ENCODE assay signal across 8 cellular contexts in the genomic region with DNA sequence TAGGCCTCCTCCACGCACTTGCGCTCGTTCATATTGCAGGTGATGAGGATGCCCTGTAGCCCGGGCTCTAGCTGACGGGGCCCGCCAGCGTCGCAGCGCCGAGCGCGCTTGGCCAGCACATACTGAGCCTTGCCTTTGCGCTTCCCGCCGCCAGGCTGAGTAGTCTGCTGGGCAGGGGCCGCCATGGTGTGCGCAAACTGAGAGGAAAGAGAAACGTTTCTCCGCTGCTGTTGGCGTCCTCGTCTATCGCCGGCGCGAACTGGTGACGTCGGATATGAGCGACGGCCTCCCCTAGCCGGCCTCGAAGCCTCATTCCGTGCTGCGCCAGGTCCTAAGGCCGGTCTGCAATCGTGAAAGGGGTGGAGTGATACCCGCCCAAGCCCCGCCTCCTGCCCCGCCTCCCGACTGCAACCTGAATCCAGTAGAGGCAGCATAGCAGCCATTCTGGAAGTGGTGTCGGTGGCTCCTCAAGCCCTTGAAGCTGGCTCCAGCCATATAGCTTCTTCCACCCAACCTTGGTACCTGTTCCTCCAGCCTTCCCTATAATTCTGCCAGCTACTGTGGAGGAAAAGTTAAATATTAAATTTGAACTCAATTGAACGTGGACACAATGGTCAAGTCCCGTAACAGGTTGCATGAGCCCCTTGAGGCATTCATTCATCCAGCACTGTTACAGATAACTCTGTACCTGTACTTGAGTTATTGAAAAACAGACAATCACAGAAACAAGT. TPM values are rescaled to one million over a fixed set of nuclear protein-coding genes. Genes with fewer than 3 reads are reported as not detected.
DNase-seq lines count a peak whose midpoint lies in the region; ATAC-seq and TF ChIP-seq lines count a peak whose summit lies in the region.

A gene with protein sequence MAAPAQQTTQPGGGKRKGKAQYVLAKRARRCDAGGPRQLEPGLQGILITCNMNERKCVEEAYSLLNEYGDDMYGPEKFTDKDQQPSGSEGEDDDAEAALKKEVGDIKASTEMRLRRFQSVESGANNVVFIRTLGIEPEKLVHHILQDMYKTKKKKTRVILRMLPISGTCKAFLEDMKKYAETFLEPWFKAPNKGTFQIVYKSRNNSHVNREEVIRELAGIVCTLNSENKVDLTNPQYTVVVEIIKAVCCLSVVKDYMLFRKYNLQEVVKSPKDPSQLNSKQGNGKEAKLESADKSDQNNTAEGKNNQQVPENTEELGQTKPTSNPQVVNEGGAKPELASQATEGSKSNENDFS (minus strand): TSS at position 264 of the 731 bp plus-strand sequence. CDS start 79 bp downstream, at position 185.

- H2AK5ac ChIP-seq in H9 (ENCODE audit: insufficient read length, low read length) = no peak within 1 kb of the TSS

- no peak within 1 kb of the TSS for H3K4ac ChIP-seq in H9 (ENCODE audit: low read depth, low read length)

- H2BK12ac ChIP-seq in H9 (ENCODE audit: insufficient read length, low read depth, low read length) = no peak within 1 kb of the TSS

- peak within 1 kb of the TSS; percentile 91 for H3K14ac ChIP-seq in H9 (ENCODE audit: insufficient read depth, low read length)

- no peak within 1 kb of the TSS for H4K5ac ChIP-seq in H9 (ENCODE audit: insufficient read length, low read depth, low read length)

- peak; percentile 95 for DNase-seq in G401 (ENCODE audit: low spot score)
- peak; percentile 98 for DNase-seq in H9
- peak; percentile 97 for DNase-seq in MG63
- peak; percentile 68 for DNase-seq in SHP77 treated with DMSO at 0.1 percent for 48 hours (lab: John Stamatoyannopoulos, UW)
- peak; percentile 99 for DNase-seq in activated effector memory CD4-positive, alpha-beta T cell treated with anti-CD3 and anti-CD28 coated beads, Interleukin-2, amount 50 U/mL, for 16 hours
- DNase-seq in fibroblast of the conjunctiva (ENCODE audit: low read depth) = peak; percentile 90
- DNase-seq in stimulated activated naive CD8-positive, alpha-beta T cell treated with anti-CD3 and anti-CD28 coated beads, Interleukin-15, amount 100 ng/mL, for 72 hours = peak; percentile 91 to 95

- no peaks in the 10 kb centered on the region for H3F3A ChIP-seq in neural cell (ENCODE audit: insufficient read depth, low read length, poor library complexity, severe bottlenecking)

- H3K79me2 ChIP-seq in H9 (ENCODE audit: insufficient read depth, low read length) (peaks cover 9% of the 10 kb centered on the region; the same call in 1 of the 2 replicates), neural cell (replicated peaks; ENCODE audit: insufficient read depth, low read length) (peaks cover 16% of the 10 kb centered on the region)

- peak within 1 kb of the TSS; percentile 97 for H3K18ac ChIP-seq in H9 (ENCODE audit: insufficient read length, low read depth, low read length)

- TF ChIP-seq CTCF in H9 (conservative IDR thresholded peaks at IDR 0.05) (no peak), neural cell (IDR thresholded peaks at IDR 0.05; ENCODE audit: poor library complexity, severe bottlenecking) (peak; percentile 59)

- peaks cover 33% of the 10 kb centered on the region for H3K36me3 ChIP-seq in MG63
- peaks cover 4% of the 10 kb centered on the region for H3K36me3 ChIP-seq in neural cell (ENCODE audit: insufficient read depth, low read length)

- H3K4me1 Mint-ChIP-seq in H9 = peaks cover 7 to 8% of the 10 kb centered on the region in 2 experiments
- H3K4me1 Mint-ChIP-seq in stimulated activated naive CD8-positive, alpha-beta T cell treated with anti-CD3 and anti-CD28 coated beads, Interleukin-15, amount 100 ng/mL, for 72 hours = peaks cover 22% of the 10 kb centered on the region

- peak within 1 kb of the TSS; percentile 96 to 97 for H3K4me3 Mint-ChIP-seq in H9
- H3K4me3 Mint-ChIP-seq in stimulated activated naive CD8-positive, alpha-beta T cell treated with anti-CD3 and anti-CD28 coated beads, Interleukin-15, amount 100 ng/mL, for 72 hours = peak within 1 kb of the TSS; percentile 87 to 93

- H3T11ph ChIP-seq in H9 (ENCODE audit: low read length) = no peak within 1 kb of the TSS

- no peak within 1 kb of the TSS for H3K56ac ChIP-seq in H9 (ENCODE audit: insufficient read length, low read depth, low read length)

- ATAC-seq in stimulated activated naive CD8-positive, alpha-beta T cell treated with anti-CD3 and anti-CD28 coated beads, Interleukin-15, amount 100 ng/mL, for 72 hours = peak; percentile 98

- no peaks in the 10 kb centered on the region; the same call in 1 of the 2 replicates for H3K4me1 ChIP-seq in H9 (ENCODE audit: insufficient read depth, low read length)

- H3K9me3 Mint-ChIP-seq in H9 = peaks cover 10 to 15% of the 10 kb centered on the region in 2 experiments
- H3K9me3 Mint-ChIP-seq in stimulated activated naive CD8-positive, alpha-beta T cell treated with anti-CD3 and anti-CD28 coated beads, Interleukin-15, amount 100 ng/mL, for 72 hours = peaks cover 0 to under 1% of the 10 kb centered on the region in 2 donors

- peak; percentile 79 for TF ChIP-seq EP300 in neural cell (conservative IDR thresholded peaks at IDR 0.05; ENCODE audit: poor library complexity, severe bottlenecking)

- no peaks in the 10 kb centered on the region for H3K9me3 ChIP-seq in H9 (ENCODE audit: control insufficient read depth, low read depth, low read length)
- H3K9me3 ChIP-seq in MG63 = no peaks in the 10 kb centered on the region
- H3K9me3 ChIP-seq in neural cell (ENCODE audit: low read length) = no peaks in the 10 kb centered on the region

- no CpG with 5 or more reads among the region's 42 CpGs for WGBS in H9 (ENCODE audit: extremely low coverage, insufficient read length, low lambda C conversion rate)

- H2BK20ac ChIP-seq in H9 (ENCODE audit: low read depth, low read length, poor library complexity, severe bottlenecking) = no peak within 1 kb of the TSS

- H3K9me2 ChIP-seq in neural cell (ENCODE audit: insufficient read depth, low read length) = no peaks in the 10 kb centered on the region

- H3K27ac ChIP-seq in H9 (ENCODE audit: insufficient read length, low read depth, low read length) = no peak within 1 kb of the TSS
- H3K27ac ChIP-seq in neural cell (ENCODE audit: low read length) = peak within 1 kb of the TSS; percentile 98

- H2BK120ac ChIP-seq in H9 (ENCODE audit: low read depth, low read length, poor library complexity, severe bottlenecking) = no peak within 1 kb of the TSS

- H3K4me3 ChIP-seq in MG63 (peak within 1 kb of the TSS; percentile 99), neural cell (ENCODE audit: low read length) (peak within 1 kb of the TSS; percentile 97)

- no peaks in the 10 kb centered on the region for H3K79me1 ChIP-seq in H9 (ENCODE audit: insufficient read depth, low read depth, low read length, poor library complexity, severe bottlenecking)

- H2AFZ ChIP-seq in H9 (ENCODE audit: low read length) = no peak within 1 kb of the TSS
- peak within 1 kb of the TSS; percentile 100 for H2AFZ ChIP-seq in neural cell (ENCODE audit: low read depth, low read length)

- no peaks in the 10 kb centered on the region; the same call in 1 of the 2 replicates for H3K27me3 Mint-ChIP-seq in H9 (ENCODE audit: low read depth)
- no peaks in the 10 kb centered on the region for H3K27me3 Mint-ChIP-seq in stimulated activated naive CD8-positive, alpha-beta T cell treated with anti-CD3 and anti-CD28 coated beads, Interleukin-15, amount 100 ng/mL, for 72 hours

- H3K9ac ChIP-seq in H9 (ENCODE audit: extremely low read depth, insufficient read length, low read length) (peak within 1 kb of the TSS; percentile 89), neural cell (ENCODE audit: low read length) (peak within 1 kb of the TSS; percentile 99)

- H3K4me2 ChIP-seq in H9 (ENCODE audit: insufficient read depth, insufficient read length, low read length) (peak within 1 kb of the TSS; percentile 65), neural cell (ENCODE audit: low read length) (peak within 1 kb of the TSS; percentile 76)

- H3K36me3 Mint-ChIP-seq in H9 (ENCODE audit: insufficient read depth in 1 of 3, low read depth in 3 of 3) = peaks cover 8 to 20% (median 15%) of the 10 kb centered on the region in 3 experiments; a peak in 5 of 7 replicates

- peak; percentile 19 for TF ChIP-seq RAD21 in neural cell (conservative IDR thresholded peaks at IDR 0.05)

- no peak within 1 kb of the TSS for H4K8ac ChIP-seq in H9 (replicated peaks; ENCODE audit: insufficient read length, low read depth, low read length)

- H2BK5ac ChIP-seq in H9 (ENCODE audit: insufficient read length, low read length) = no peak within 1 kb of the TSS

- no peak within 1 kb of the TSS for H3K23ac ChIP-seq in H9 (ENCODE audit: insufficient read length, low read depth, low read length)

- no peak within 1 kb of the TSS for H2BK15ac ChIP-seq in H9 (ENCODE audit: low read depth, low read length)

- H3K23me2 ChIP-seq in H9 (ENCODE audit: insufficient read length, low read depth, low read length, poor library complexity, severe bottlenecking) = peaks cover 5% of the 10 kb centered on the region

- H4K91ac ChIP-seq in H9 (ENCODE audit: insufficient read length, low read depth, low read length) = no peak within 1 kb of the TSS

- in situ Hi-C loops in G401 (cut with HindIII; ENCODE audit: low sequenced_read_pairs) = no loop called here

- H3K27ac Mint-ChIP-seq in H9 = peak within 1 kb of the TSS; percentile 95 to 98 (median 98)
- peak within 1 kb of the TSS; percentile 90 to 96 for H3K27ac Mint-ChIP-seq in stimulated activated naive CD8-positive, alpha-beta T cell treated with anti-CD3 and anti-CD28 coated beads, Interleukin-15, amount 100 ng/mL, for 72 hours

- no peaks in the 10 kb centered on the region for H4K20me1 ChIP-seq in H9 (ENCODE audit: control insufficient read depth, insufficient read depth, insufficient read length)
- H4K20me1 ChIP-seq in neural cell (ENCODE audit: insufficient read depth) = peaks cover 4% of the 10 kb centered on the region

- no peaks in the 10 kb centered on the region for H3K27me3 ChIP-seq in H9 (ENCODE audit: insufficient read depth, low read length)
- no peaks in the 10 kb centered on the region for H3K27me3 ChIP-seq in MG63
- no peaks in the 10 kb centered on the region for H3K27me3 ChIP-seq in neural cell (ENCODE audit: insufficient read depth, low read depth, low read length)

TF ChIP-seq in neural cell, 6 proteins besides CTCF, POLR2A, EP300 and RAD21 (continues in another document):
- peak; percentile 99 for TF ChIP-seq POLR2AphosphoS5 (IDR thresholded peaks at IDR 0.05)
- no peak for TF ChIP-seq EZH2 (IDR thresholded peaks at IDR 0.05; ENCODE audit: borderline replicate concordance, insufficient read depth, low read length, poor library complexity, severe bottlenecking)
- peak; percentile 57 for TF ChIP-seq MXI1 (conservative IDR thresholded peaks at IDR 0.05; ENCODE audit: poor library complexity, severe bottlenecking)

RNA-seq across cellular contexts. Expression of the gene that starts here (rescaled TPM):
- total RNA-seq in G401 (2014; rRNA removed; shearing (Covaris generic)) = 34.2 and 37.6 TPM in 2 replicates
- total RNA-seq in H9 (2021) = 48.8 and 51.3 TPM in 2 replicates
- total RNA-seq in MG63 (2014; rRNA removed; shearing (Covaris generic); ENCODE audit: low replicate concordance) = 37.5 and 37.9 TPM in 2 replicates
- 53.6 and 57.1 TPM in 2 replicates for polyA plus RNA-seq in neural cell
- 156 and 169 TPM in 2 replicates for polyA minus RNA-seq in neural cell
